12 cellular contexts compared by ENCODE assay signal in the genomic region with DNA sequence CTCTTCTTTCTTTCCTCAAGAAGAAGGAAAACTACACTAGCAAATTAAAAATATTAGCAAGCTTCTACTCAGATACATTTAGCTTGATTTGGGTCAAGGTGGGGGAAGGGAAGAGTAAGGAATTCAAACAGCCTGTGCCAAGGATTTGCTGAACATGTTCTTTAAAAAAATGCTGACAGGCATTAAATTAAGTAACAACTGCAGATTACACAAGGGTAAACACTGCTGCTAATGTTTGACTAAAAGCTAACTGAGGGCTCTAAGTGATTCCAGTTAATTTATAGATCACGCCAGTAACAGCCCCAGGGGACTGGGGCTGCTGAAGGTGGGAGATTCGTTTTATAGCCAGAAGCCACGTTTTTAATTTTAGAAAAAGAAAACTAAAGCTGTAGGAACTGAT.
A peak's percentile ranks its signal among the peaks of the same experiment; 100 is the strongest.
DNase-seq lines count a peak whose midpoint lies in the region; ATAC-seq and TF ChIP-seq lines count a peak whose summit lies in the region.
"Had no signal": no experiment of that assay in that cellular context is flagged by ENCODE, and none has a peak within 500 bp of the region (broad histone marks: within the 10 kb centered on the region; RNA-seq: fewer than 3 reads in every experiment).

No MANE protein-coding gene starts in this region.

- H3K4me3 ChIP-seq in adipocyte (ENCODE audit: low read length) = peak overlapping the region; percentile 14

- TF ChIP-seq CTCF in activated CD8-positive, alpha-beta T cell treated with anti-CD3 and anti-CD28 coated beads for 36 hours (IDR thresholded peaks at IDR 0.05) = no peak

- H3K27me3 ChIP-seq in adipocyte (replicated peaks; ENCODE audit: control insufficient read depth, insufficient read depth, low read length) = no peaks in the 10 kb centered on the region

- no peak overlapping the region for H3K27ac Mint-ChIP-seq in activated CD8-positive, alpha-beta T cell treated with anti-CD3 and anti-CD28 coated beads for 36 hours
- H3K27ac Mint-ChIP-seq in stimulated activated naive CD8-positive, alpha-beta T cell treated with anti-CD3 and anti-CD28 coated beads, Interleukin-15, amount 100 ng/mL, for 72 hours = no peak overlapping the region
- H3K27ac Mint-ChIP-seq: activated T-helper 1 cell treated with anti-CD3 and anti-CD28 coated beads, Interleukin-12 subunit alpha, Interleukin-12 subunit beta, Interleukin-2, Interleukin-4 antibody, amounts not matched to agents 30 ng/mL and 10 ng/mL and 1 ng/mL, durations not matched to agents 14 hours and 24 hours and 36 hours had no signal

- CTCF ChIA-PET in activated CD8-positive, alpha-beta T cell treated with anti-CD3 and anti-CD28 coated beads for 36 hours (lab: Charles Lee) = no interaction called here

- peaks cover 3% of the 10 kb centered on the region for H3K4me1 Mint-ChIP-seq in activated CD8-positive, alpha-beta T cell treated with anti-CD3 and anti-CD28 coated beads for 36 hours (ENCODE audit: low read depth)
- H3K4me1 Mint-ChIP-seq in stimulated activated naive CD8-positive, alpha-beta T cell treated with anti-CD3 and anti-CD28 coated beads, Interleukin-15, amount 100 ng/mL, for 72 hours = peaks cover 6% of the 10 kb centered on the region

- no peaks in the 10 kb centered on the region for H3K27me3 Mint-ChIP-seq in activated CD8-positive, alpha-beta T cell treated with anti-CD3 and anti-CD28 coated beads for 36 hours
- peaks cover 29% of the 10 kb centered on the region for H3K27me3 Mint-ChIP-seq in stimulated activated naive CD8-positive, alpha-beta T cell treated with anti-CD3 and anti-CD28 coated beads, Interleukin-15, amount 100 ng/mL, for 72 hours

- no peak overlapping the region for H3K4me3 Mint-ChIP-seq in activated CD8-positive, alpha-beta T cell treated with anti-CD3 and anti-CD28 coated beads for 36 hours
- no peak overlapping the region for H3K4me3 Mint-ChIP-seq in stimulated activated naive CD8-positive, alpha-beta T cell treated with anti-CD3 and anti-CD28 coated beads, Interleukin-15, amount 100 ng/mL, for 72 hours
- H3K4me3 Mint-ChIP-seq: activated T-helper 1 cell treated with anti-CD3 and anti-CD28 coated beads, Interleukin-12 subunit alpha, Interleukin-12 subunit beta, Interleukin-2, Interleukin-4 antibody, amounts not matched to agents 30 ng/mL and 10 ng/mL and 1 ng/mL, durations not matched to agents 14 hours and 24 hours and 36 hours had no signal

- no peaks in the 10 kb centered on the region for H3K9me3 ChIP-seq in adipocyte (ENCODE audit: control insufficient read depth, low read length)

- no peak overlapping the region for H3K9ac ChIP-seq in adipocyte (ENCODE audit: low read length)

- POLR2A ChIA-PET in activated CD8-positive, alpha-beta T cell treated with anti-CD3 and anti-CD28 coated beads for 36 hours (lab: Charles Lee) = no interaction called here

- H3K9me3 Mint-ChIP-seq in activated CD8-positive, alpha-beta T cell treated with anti-CD3 and anti-CD28 coated beads for 36 hours = no peaks in the 10 kb centered on the region
- no peaks in the 10 kb centered on the region for H3K9me3 Mint-ChIP-seq in stimulated activated naive CD8-positive, alpha-beta T cell treated with anti-CD3 and anti-CD28 coated beads, Interleukin-15, amount 100 ng/mL, for 72 hours
- H3K9me3 Mint-ChIP-seq: activated T-helper 1 cell treated with anti-CD3 and anti-CD28 coated beads, Interleukin-12 subunit alpha, Interleukin-12 subunit beta, Interleukin-2, Interleukin-4 antibody, amounts not matched to agents 30 ng/mL and 10 ng/mL and 1 ng/mL, durations not matched to agents 14 hours and 24 hours and 36 hours had no signal

- DNase-seq in GM03348 (ENCODE audit: low spot score) (peak; percentile 25), adipocyte (ENCODE audit: low read depth) (peak; percentile 70), left ventricle myocardium superior (no peak), renal cortical epithelial cell (ENCODE audit: low read depth) (peak; percentile 94), head of caudate nucleus (no peak), SKM-1 (lab: John Stamatoyannopoulos, UW; ENCODE audit: unreplicated experiment) (no peak)
- no peak for DNase-seq in activated CD8-positive, alpha-beta T cell treated with anti-CD3 and anti-CD28 coated beads for 36 hours
- no peak for DNase-seq in stimulated activated naive CD8-positive, alpha-beta T cell treated with anti-CD3 and anti-CD28 coated beads, Interleukin-15, amount 100 ng/mL, for 72 hours
- DNase-seq: NK-92 treated with Interleukin-12 subunit alpha and Interleukin-12 subunit beta, amount 100 ng/mL, for 24 hours; small intestine; T1000 had no signal

- intact Hi-C loops in left ventricle myocardium superior (cut with micrococcal nuclease) = loop anchor here (10.0 kb wide), 1 partner anchor 127 kb away; no protein-coding TSS in a partner anchor
- intact Hi-C loops in activated CD8-positive, alpha-beta T cell treated with anti-CD3 and anti-CD28 coated beads for 36 hours (cut with micrococcal nuclease) = no loop called here
- intact Hi-C loops in head of caudate nucleus (cut with DNase I) = loop anchor here (10.0 kb wide), 2 partner anchors 117 to 527 kb away; partner anchors contain the start of gene TRIM13

- H3K4me1 ChIP-seq in adipocyte (ENCODE audit: control insufficient read depth, insufficient read depth, low read length) = peaks cover 62% of the 10 kb centered on the region

- peak; percentile 77 for ATAC-seq in left ventricle myocardium superior
- ATAC-seq in activated CD8-positive, alpha-beta T cell treated with anti-CD3 and anti-CD28 coated beads for 36 hours = no peak
- ATAC-seq in stimulated activated naive CD8-positive, alpha-beta T cell treated with anti-CD3 and anti-CD28 coated beads, Interleukin-15, amount 100 ng/mL, for 72 hours = no peak

- H3K36me3 Mint-ChIP-seq in activated CD8-positive, alpha-beta T cell treated with anti-CD3 and anti-CD28 coated beads for 36 hours (ENCODE audit: low read depth) = no peaks in the 10 kb centered on the region

- H3K36me3 ChIP-seq in adipocyte (ENCODE audit: control insufficient read depth, insufficient read depth, low read length, severe bottlenecking) = no peaks in the 10 kb centered on the region

Comparison
In these comparisons a context has a peak if more than half of its experiments do, and no peak if none do; other contexts are left out.
1. DNase-seq: peak in GM03348 (single experiment), adipocyte (single experiment) and renal cortical epithelial cell (single experiment); none in left ventricle myocardium superior (single experiment), activated CD8-positive, alpha-beta T cell treated with anti-CD3 and anti-CD28 coated beads for 36 hours (single experiment), head of caudate nucleus (0 of 42), stimulated activated naive CD8-positive, alpha-beta T cell treated with anti-CD3 and anti-CD28 coated beads, Interleukin-15, amount 100 ng/mL, for 72 hours (0 of 2) and SKM-1 (single experiment).